ENCODE assay signal across 1 cellular context in genomic region chr12:56220611-56221232, GRCh38.
TF ChIP-seq lines count a peak whose summit lies in the region.

No MANE protein-coding gene starts in this region.

TF ChIP-seq in endothelial cell of umbilical vein, 7 proteins besides CTCF, POLR2A, EP300 and RAD21 (continued from another document):
- TF ChIP-seq JUN (IDR thresholded peaks at IDR 0.05; ENCODE audit: borderline replicate concordance, insufficient read depth, insufficient read length, low read depth), result no peak
- TF ChIP-seq FOS (IDR thresholded peaks at IDR 0.05; ENCODE audit: borderline replicate concordance, insufficient read depth, low read length), result no peak
- TF ChIP-seq, protein P1, sequence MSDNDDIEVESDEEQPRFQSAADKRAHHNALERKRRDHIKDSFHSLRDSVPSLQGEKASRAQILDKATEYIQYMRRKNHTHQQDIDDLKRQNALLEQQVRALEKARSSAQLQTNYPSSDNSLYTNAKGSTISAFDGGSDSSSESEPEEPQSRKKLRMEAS (IDR thresholded peaks at IDR 0.05; ENCODE audit: insufficient read depth, insufficient read length), result no peak
- TF ChIP-seq GATA2 (IDR thresholded peaks at IDR 0.05; ENCODE audit: insufficient read depth, insufficient read length, low read depth, low read length), result no peak
